Comparison of ENCODE assay signal across 7 cellular contexts in genomic region chr13:30396434-30397075, GRCh38. TPM values are rescaled to one million over a fixed set of nuclear protein-coding genes. Genes with fewer than 3 reads are reported as not detected.
DNase-seq lines count a peak whose midpoint lies in the region; ATAC-seq and TF ChIP-seq lines count a peak whose summit lies in the region.

No MANE protein-coding gene starts in this region.

- no peaks in the 10 kb centered on the region for H3K79me1 ChIP-seq in IMR-90 (ENCODE audit: low read depth in 1 of 2, low read length in 2 of 2)

- no peak overlapping the region; the same call in 1 of the 2 replicates for H3K4me2 ChIP-seq in IMR-90 (ENCODE audit: low read depth, low read length)

- H3K56ac ChIP-seq in IMR-90 (ENCODE audit: extremely low read depth, insufficient read depth, low read length), result no peak overlapping the region

- H3K9me1 ChIP-seq in IMR-90 (ENCODE audit: insufficient read depth, low read length), result no peaks in the 10 kb centered on the region

- H3K36me3 ChIP-seq in IMR-90 (ENCODE audit: control insufficient read depth, insufficient read depth, low read length) (no peaks in the 10 kb centered on the region), gastroesophageal sphincter (no peaks in the 10 kb centered on the region), tibial artery (no peaks in the 10 kb centered on the region)

- no peak overlapping the region for H2BK20ac ChIP-seq in IMR-90 (ENCODE audit: low read depth, low read length)

- peaks cover 24% of the 10 kb centered on the region for H3K4me1 Mint-ChIP-seq in T-helper 17 cell

- CTCF ChIA-PET in IMR-90 (lab: Yijun Ruan, JAX), result interaction anchor here (1.3 kb wide), 1 partner anchor 163 kb away, joined by 3 read pairs; no protein-coding TSS in a partner anchor

- no peaks in the 10 kb centered on the region for H3K36me3 Mint-ChIP-seq in T-helper 17 cell (ENCODE audit: low read depth)

- H2BK120ac ChIP-seq in IMR-90 (ENCODE audit: low read depth, low read length), result no peak overlapping the region

- no peaks in the 10 kb centered on the region for H3K27me3 ChIP-seq in IMR-90 (ENCODE audit: control insufficient read depth, insufficient read depth, low read length)
- no peaks in the 10 kb centered on the region for H3K27me3 ChIP-seq in gastroesophageal sphincter
- no peaks in the 10 kb centered on the region for H3K27me3 ChIP-seq in tibial artery

- H3K9me3 ChIP-seq in IMR-90 (ENCODE audit: control insufficient read depth, insufficient read depth, low read length) (no peaks in the 10 kb centered on the region), T-helper 17 cell (ENCODE audit: control insufficient read depth, low read length, poor library complexity, severe bottlenecking) (no peaks in the 10 kb centered on the region), gastroesophageal sphincter (no peaks in the 10 kb centered on the region), tibial artery (no peaks in the 10 kb centered on the region)

- no peak overlapping the region for H2AFZ ChIP-seq in IMR-90 (replicated peaks; ENCODE audit: low read length, poor library complexity)

- H3K18ac ChIP-seq in IMR-90 (ENCODE audit: low read depth, low read length), result no peak overlapping the region

- TF ChIP-seq POLR2A in IMR-90 (IDR thresholded peaks at IDR 0.05; ENCODE audit: low read depth, low read length), result no peak
- TF ChIP-seq POLR2A in gastroesophageal sphincter (IDR thresholded peaks at IDR 0.05), result no peak

- no peak overlapping the region for H3K9ac ChIP-seq in IMR-90 (ENCODE audit: low read depth, low read length)

- peak overlapping the region; percentile 98 for H3K27ac Mint-ChIP-seq in T-helper 17 cell

- intact Hi-C loops in IMR-90 (cut with micrococcal nuclease), result loop anchor here (5.0 kb wide), 1 partner anchor 264 kb away; no protein-coding TSS in a partner anchor
- intact Hi-C loops in tibial artery (cut with DNase I; ENCODE audit: low total_unique reads), result no loop called here

- H3K4me3 Mint-ChIP-seq in T-helper 17 cell, result peak overlapping the region; percentile 12

- ATAC-seq in IMR-90 (ENCODE audit: low read depth), result no peak
- ATAC-seq in T-helper 17 cell, result peak; percentile 49
- no peak for ATAC-seq in gastroesophageal sphincter
- ATAC-seq in stimulated activated naive CD8-positive, alpha-beta T cell treated with anti-CD3 and anti-CD28 coated beads, Interleukin-15, Interleukin-2, amounts not matched to agents 100 U/mL and 50 U/mL, for 24 hours, result peak; percentile 66

- no peak overlapping the region for H2AK5ac ChIP-seq in IMR-90 (ENCODE audit: low read depth, low read length)

- TF ChIP-seq EP300 in gastroesophageal sphincter (IDR thresholded peaks at IDR 0.05), result no peak

- no peak for TF ChIP-seq CTCF in IMR-90 (conservative IDR thresholded peaks at IDR 0.05; ENCODE audit: low read depth, low read length)
- TF ChIP-seq CTCF in gastroesophageal sphincter (IDR thresholded peaks at IDR 0.05), result no peak
- no peak for TF ChIP-seq CTCF in tibial artery (IDR thresholded peaks at IDR 0.05)

- no peaks in the 10 kb centered on the region for H3K4me1 ChIP-seq in IMR-90 (ENCODE audit: control insufficient read depth, insufficient read depth, low read length)
- H3K4me1 ChIP-seq in gastroesophageal sphincter, result peaks cover 0 to 9% (median 0%) of the 10 kb centered on the region in 3 donors
- H3K4me1 ChIP-seq in tibial artery, result peaks cover 0 to 7% (median 2%) of the 10 kb centered on the region in 4 donors

- H4K20me1 ChIP-seq in IMR-90 (ENCODE audit: insufficient read depth, low read length), result no peaks in the 10 kb centered on the region

- H4K91ac ChIP-seq in IMR-90 (ENCODE audit: insufficient read depth, low read depth, low read length), result no peak overlapping the region

- H3K4me3 ChIP-seq in IMR-90 (ENCODE audit: insufficient read depth, low read depth, low read length) (no peak overlapping the region), gastroesophageal sphincter (no peak overlapping the region), tibial artery (no peak overlapping the region)

- no TSS peak for BruUV-seq in IMR-90 (replicated peaks; lab: Mats Ljungman, UMichigan)

- 0 out of 3 replicates have a peak overlapping the region, but pooled peaks have one; percentile 5 for H2BK15ac ChIP-seq in IMR-90 (ENCODE audit: low read depth, low read length)

- H2BK5ac ChIP-seq in IMR-90 (ENCODE audit: low read depth, low read length, poor library complexity, severe bottlenecking), result no peak overlapping the region

- no peak overlapping the region for H3K23ac ChIP-seq in IMR-90 (ENCODE audit: low read depth, low read length)

- TF ChIP-seq RAD21 in IMR-90 (IDR thresholded peaks at IDR 0.05; ENCODE audit: low read length), result no peak

- in situ Hi-C loops in IMR-90 (cut with MboI; ENCODE audit: low sequenced_read_pairs), result no loop called here

- no peak overlapping the region for H4K8ac ChIP-seq in IMR-90 (ENCODE audit: low read depth in 2 of 2, low read length in 2 of 2)

- peak overlapping the region; percentile 46; the same call in 1 of the 2 replicates for H4K5ac ChIP-seq in IMR-90 (ENCODE audit: low read depth, low read length)

- no peak overlapping the region for H3K4ac ChIP-seq in IMR-90 (ENCODE audit: low read depth, low read length)

- peak; percentile 19 for DNase-seq in IMR-90
- DNase-seq in T-helper 17 cell, result no peak
- no peak for DNase-seq in stimulated activated naive CD8-positive, alpha-beta T cell treated with anti-CD3 and anti-CD28 coated beads, Interleukin-15, Interleukin-2, amounts not matched to agents 100 U/mL and 50 U/mL, for 24 hours
- DNase-seq in tibial artery, result no peak
- no peak for DNase-seq in HuH-7.5 (ENCODE audit: low spot score)
- no peak for DNase-seq in NCI-H1048 (lab: John Stamatoyannopoulos, UW)

- POLR2A ChIA-PET in IMR-90 (lab: Charles Lee; ENCODE audit: unreplicated experiment), result no interaction called here

- no peak overlapping the region for H3K14ac ChIP-seq in IMR-90 (replicated peaks; ENCODE audit: low read depth, low read length)

- WGBS in IMR-90 (ENCODE audit: extremely low coverage in 2 of 2, insufficient read length in 1 of 2), 2 experiments, result 92% methylated on average over 2 of the region's 8 CpGs; no CpG with 5 or more reads in 1 of the 2 experiments
- WGBS in gastroesophageal sphincter (ENCODE audit: low coverage in 1 of 2), 2 donors, result 78 to 86% methylated on average over 8 of the region's 8 CpGs

- no peak overlapping the region for H2AK9ac ChIP-seq in IMR-90 (replicated peaks; ENCODE audit: low read depth, low read length, poor library complexity)

- no peaks in the 10 kb centered on the region for H3K27me3 Mint-ChIP-seq in T-helper 17 cell

- no peak overlapping the region for H3K27ac ChIP-seq in IMR-90 (ENCODE audit: insufficient read depth, low read length)
- H3K27ac ChIP-seq in gastroesophageal sphincter, result peak overlapping the region; percentile 64 to 100 (median 93)
- peak overlapping the region in 1 of 2 donors; percentile 83 for H3K27ac ChIP-seq in tibial artery

- dilution Hi-C loops in IMR-90 (cut with HindIII; ENCODE audit: low sequenced_read_pairs, unreplicated experiment), result no loop called here

TF ChIP-seq in IMR-90, 13 proteins besides CTCF, POLR2A, EP300 and RAD21:
- TF ChIP-seq FOS (IDR thresholded peaks at IDR 0.05; ENCODE audit: low read depth, low read length), result no peak
- TF ChIP-seq USF2 (IDR thresholded peaks at IDR 0.05; ENCODE audit: low read depth, low read length), result no peak
- TF ChIP-seq RCOR1 (IDR thresholded peaks at IDR 0.05; ENCODE audit: insufficient replicate concordance, low read length), result no peak
- no peak for TF ChIP-seq CHD1 (IDR thresholded peaks at IDR 0.05; ENCODE audit: low read depth, low read length)
- TF ChIP-seq CEBPB (IDR thresholded peaks at IDR 0.05; ENCODE audit: low read depth, low read length), result no peak
- no peak for TF ChIP-seq MAZ (IDR thresholded peaks at IDR 0.05; ENCODE audit: borderline replicate concordance, low read depth, low read length)
- no peak for TF ChIP-seq MAFK (IDR thresholded peaks at IDR 0.05; ENCODE audit: low read depth, low read length)
- TF ChIP-seq ELK1 (IDR thresholded peaks at IDR 0.05; ENCODE audit: borderline replicate concordance, low read depth, low read length), result no peak
- TF ChIP-seq BHLHE40 (IDR thresholded peaks at IDR 0.05; ENCODE audit: low read depth, low read length), result no peak
- TF ChIP-seq RFX5 (IDR thresholded peaks at IDR 0.05; ENCODE audit: low read depth, low read length), result no peak

RNA-seq across cellular contexts. Expression of gene UBE2L5, which starts 25.7 kb away (rescaled TPM):
- 0.18 TPM in 1 of 2 replicates, not detected in the other for total RNA-seq in IMR-90 (2012; rRNA removed)
- not detected in 2 replicates for polyA plus RNA-seq in IMR-90 (2012; rRNA removed)
- 0.04 TPM in 1 of 2 replicates, not detected in the other for polyA plus RNA-seq in IMR-90 (2012; cell fraction: cytosol; rRNA removed)
- 0.09 TPM in 1 of 2 replicates, not detected in the other for polyA plus RNA-seq in IMR-90 (2012; cell fraction: nucleus; rRNA removed; ENCODE audit: low replicate concordance)
- not detected for total RNA-seq in T-helper 17 cell
- total RNA-seq in gastroesophageal sphincter, result under 1 TPM in 1 of 4 donors, not detected in 3; 0.31 TPM

Comparison
In these comparisons a context has a peak if more than half of its experiments do, and no peak if none do; other contexts are left out.
1. ATAC-seq: peak in T-helper 17 cell (single experiment) and stimulated activated naive CD8-positive, alpha-beta T cell treated with anti-CD3 and anti-CD28 coated beads, Interleukin-15, Interleukin-2, amounts not matched to agents 100 U/mL and 50 U/mL, for 24 hours (single experiment); none in IMR-90 (single experiment) and gastroesophageal sphincter (single experiment).